In the genomic region with DNA sequence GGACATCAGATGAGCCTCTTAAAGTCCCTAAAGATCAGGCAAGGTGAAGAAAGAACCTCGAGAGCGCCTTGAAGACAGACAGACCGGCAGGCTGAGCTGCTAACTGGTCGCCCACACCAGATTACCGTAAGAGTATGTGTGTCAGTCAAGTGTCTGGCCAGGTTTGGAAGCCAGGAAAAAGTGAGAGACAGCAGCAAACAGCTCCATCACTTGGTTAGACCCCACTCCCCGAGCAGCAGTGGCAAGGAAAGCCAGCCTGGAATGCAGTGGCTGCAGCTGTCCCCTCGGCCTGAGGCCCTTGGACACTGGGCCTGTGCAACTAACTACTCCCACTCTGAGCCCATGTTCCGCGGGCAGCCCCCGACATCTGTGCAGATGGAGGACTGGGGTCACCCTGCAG, we compare ENCODE assay signal across 20 cellular contexts.
"Had no signal": no experiment of that assay in that cellular context is flagged by ENCODE, and none has a peak within 500 bp of the region (broad histone marks: within the 10 kb centered on the region; RNA-seq: fewer than 3 reads in every experiment).

No MANE protein-coding gene starts in this region.

- H3K4me1 ChIP-seq: foreskin keratinocyte, gastroesophageal sphincter, heart right ventricle, left lung, lower lobe of right lung had no signal

- H3K4me3 ChIP-seq: coronary artery, dorsolateral prefrontal cortex, gastroesophageal sphincter, heart right ventricle, left lung, lower lobe of right lung, mucosa of descending colon had no signal

- H3K4me3 Mint-ChIP-seq: memory B cell, mesothelial cell of epicardium, naive B cell had no signal

- DNase-seq: dermis blood vessel endothelial cell; dorsolateral prefrontal cortex; effector CD4-positive, alpha-beta T cell; effector memory CD4-positive, alpha-beta T cell; erythroblast; foreskin keratinocyte; heart right ventricle; hippocampal formation; left cardiac atrium; left lung; left ventricle myocardium superior; lower lobe of right lung; mucosa of descending colon; naive B cell had no signal

- H3K27ac ChIP-seq: coronary artery, dorsolateral prefrontal cortex, epithelial cell of prostate, foreskin keratinocyte, gastroesophageal sphincter, heart right ventricle, left lung, lower lobe of right lung had no signal

- ATAC-seq: esophagus mucosa, foreskin keratinocyte, gastroesophageal sphincter, heart right ventricle, left cardiac atrium, left lung, left ventricle myocardium superior, lower lobe of right lung, mucosa of descending colon had no signal

- H3K4me1 Mint-ChIP-seq: memory B cell, naive B cell had no signal

- H3K36me3 ChIP-seq: gastroesophageal sphincter, heart right ventricle, left lung, lower lobe of right lung had no signal

- H3K27ac Mint-ChIP-seq: memory B cell, mesothelial cell of epicardium had no signal

- H3K36me3 Mint-ChIP-seq: memory B cell, mesothelial cell of epicardium, naive B cell had no signal

- H3K9me3 ChIP-seq: gastroesophageal sphincter, heart right ventricle, left lung, lower lobe of right lung, mucosa of descending colon had no signal

- H3K9me3 Mint-ChIP-seq: memory B cell, mesothelial cell of epicardium, naive B cell had no signal
